ENCODE assay signal across 18 cellular contexts in the genomic region with DNA sequence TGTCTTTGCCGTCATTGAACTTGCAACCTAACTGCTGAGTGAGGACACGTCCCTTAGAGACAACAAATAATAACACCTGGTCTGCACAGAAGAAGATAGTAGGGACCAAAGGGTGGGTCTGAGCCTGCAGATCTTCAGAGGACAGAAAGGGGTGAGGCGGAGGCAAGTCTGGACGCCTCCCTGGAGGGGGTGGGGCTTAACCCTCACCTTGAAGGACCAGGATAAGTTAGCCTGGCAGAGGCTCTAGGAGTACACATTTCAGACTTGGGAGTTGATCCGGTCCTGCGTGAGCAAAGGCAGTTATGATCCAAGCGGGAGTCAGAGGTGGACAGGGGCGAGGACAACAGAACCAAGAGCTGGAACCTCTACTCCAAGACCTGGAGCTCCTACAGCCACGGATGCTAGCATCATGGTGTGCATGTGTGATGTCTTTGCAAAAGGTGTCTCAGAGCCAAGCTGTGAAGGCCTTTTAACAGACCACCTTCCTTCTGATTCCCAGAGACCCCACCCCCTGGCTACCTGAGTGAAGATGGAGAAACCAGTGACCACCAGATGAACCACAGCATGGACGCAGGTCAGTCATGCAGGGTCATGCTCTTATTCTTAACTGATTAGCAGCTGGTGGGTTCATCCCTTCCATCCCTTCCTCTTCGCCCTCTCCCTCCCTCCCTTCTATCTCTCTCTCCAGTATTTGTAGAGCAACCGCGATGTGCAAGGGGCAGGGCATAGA.
A peak's percentile ranks its signal among the peaks of the same experiment; 100 is the strongest.
DNase-seq lines count a peak whose midpoint lies in the region; ATAC-seq and TF ChIP-seq lines count a peak whose summit lies in the region.
"Had no signal": no experiment of that assay in that cellular context is flagged by ENCODE, and none has a peak within 500 bp of the region (broad histone marks: within the 10 kb centered on the region; RNA-seq: fewer than 3 reads in every experiment).

No MANE protein-coding gene starts in this region.

- H3K9me3 ChIP-seq in iPS-15b (ENCODE audit: control insufficient read depth, insufficient read depth, low read length) = no peaks in the 10 kb centered on the region
- H3K9me3 ChIP-seq: left lung, Peyer's patch had no signal

- H3K9ac ChIP-seq in iPS-15b (ENCODE audit: low read depth, low read length) = peak overlapping the region; percentile 2

- POLR2A ChIA-PET in activated CD4-positive, alpha-beta T cell treated with anti-CD3 and anti-CD28 coated beads, Interleukin-2, amount 10 ng/mL, durations not matched to agents 7 days and 5 days (lab: Charles Lee) = no interaction called here
- POLR2A ChIA-PET in activated CD4-positive, alpha-beta memory T cell treated with anti-CD3 and anti-CD28 coated beads, Interleukin-2, amount 10 ng/mL, durations not matched to agents 7 days and 5 days (lab: Charles Lee) = interaction anchor here (1.1 to 1.5 kb wide), 2 partner anchors 65 to 98 kb away, joined by 3 to 4 read pairs; no protein-coding TSS in a partner anchor

- no peak for ATAC-seq in stimulated activated effector memory CD8-positive, alpha-beta T cell treated with anti-CD3 and anti-CD28 coated beads, Interleukin-12 subunit alpha, Interleukin-12 subunit beta, amount 100 ng/mL, for 72 hours
- no peak for ATAC-seq in GM18502 (IDR thresholded peaks at IDR 0.05; ENCODE audit: poor library complexity, unreplicated experiment)
- ATAC-seq: activated CD4-positive, CD25-positive, alpha-beta regulatory T cell treated with anti-CD3 and anti-CD28 coated beads, Interleukin-2, amount 50 U/mL, for 24 hours; left lung had no signal

- no peaks in the 10 kb centered on the region for H3K27me3 Mint-ChIP-seq in activated CD4-positive, alpha-beta T cell treated with anti-CD3 and anti-CD28 coated beads, Interleukin-2, amount 10 ng/mL, durations not matched to agents 7 days and 5 days
- no peaks in the 10 kb centered on the region for H3K27me3 Mint-ChIP-seq in activated CD4-positive, alpha-beta memory T cell treated with anti-CD3 and anti-CD28 coated beads, Interleukin-2, amount 10 ng/mL, durations not matched to agents 7 days and 5 days

- H3K36me3 Mint-ChIP-seq in activated CD4-positive, alpha-beta T cell treated with anti-CD3 and anti-CD28 coated beads, Interleukin-2, amount 10 ng/mL, durations not matched to agents 7 days and 5 days (ENCODE audit: low read depth) = peaks cover 65% of the 10 kb centered on the region
- peaks cover 73% of the 10 kb centered on the region for H3K36me3 Mint-ChIP-seq in activated CD4-positive, alpha-beta memory T cell treated with anti-CD3 and anti-CD28 coated beads, Interleukin-2, amount 10 ng/mL, durations not matched to agents 7 days and 5 days (ENCODE audit: low read depth)
- peaks cover 67% of the 10 kb centered on the region for H3K36me3 Mint-ChIP-seq in stimulated activated effector memory CD8-positive, alpha-beta T cell treated with anti-CD3 and anti-CD28 coated beads, Interleukin-12 subunit alpha, Interleukin-12 subunit beta, amount 100 ng/mL, for 72 hours

- no peak overlapping the region for H3K4me3 Mint-ChIP-seq in activated CD4-positive, alpha-beta T cell treated with anti-CD3 and anti-CD28 coated beads, Interleukin-2, amount 10 ng/mL, durations not matched to agents 7 days and 5 days
- H3K4me3 Mint-ChIP-seq in activated CD4-positive, alpha-beta memory T cell treated with anti-CD3 and anti-CD28 coated beads, Interleukin-2, amount 10 ng/mL, durations not matched to agents 7 days and 5 days = no peak overlapping the region
- no peak overlapping the region for H3K4me3 Mint-ChIP-seq in stimulated activated effector memory CD8-positive, alpha-beta T cell treated with anti-CD3 and anti-CD28 coated beads, Interleukin-12 subunit alpha, Interleukin-12 subunit beta, amount 100 ng/mL, for 72 hours

- no peak for DNase-seq in activated CD4-positive, alpha-beta T cell treated with anti-CD3 and anti-CD28 coated beads, Interleukin-2, amount 10 ng/mL, durations not matched to agents 7 days and 5 days
- no peak for DNase-seq in activated CD4-positive, alpha-beta T cell treated with anti-CD3 and anti-CD28 coated beads, Interleukin-2, amount 50 U/mL, for 1 hour
- DNase-seq in activated CD4-positive, alpha-beta memory T cell treated with anti-CD3 and anti-CD28 coated beads, Interleukin-2, amount 10 ng/mL, durations not matched to agents 7 days and 5 days = no peak
- DNase-seq in stimulated activated effector memory CD8-positive, alpha-beta T cell treated with anti-CD3 and anti-CD28 coated beads, Interleukin-12 subunit alpha, Interleukin-12 subunit beta, amount 100 ng/mL, for 72 hours (ENCODE audit: low spot score in 2 of 2) = no peak
- DNase-seq in NCI-H446 treated with DMSO at 0.1 percent for 48 hours (lab: John Stamatoyannopoulos, UW) (no peak), GM13976 (ENCODE audit: low spot score) (no peak)
- DNase-seq: Calu3, glutamatergic neuron, HCEC 1CT, left lung, MM.1S, NCI-H2081, NCI-H69 had no signal

- in situ Hi-C loops in GM13976 (cut with MboI; ENCODE audit: low sequenced_read_pairs, unreplicated experiment) = no loop called here

- no peak for TF ChIP-seq CTCF in GM13976 (IDR thresholded peaks at IDR 0.05; ENCODE audit: borderline replicate concordance, control extremely low read depth, extremely low read depth, insufficient read depth, missing control alignments)

- H3K4me1 Mint-ChIP-seq in activated CD4-positive, alpha-beta T cell treated with anti-CD3 and anti-CD28 coated beads, Interleukin-2, amount 10 ng/mL, durations not matched to agents 7 days and 5 days = peaks cover 25% of the 10 kb centered on the region
- peaks cover 24% of the 10 kb centered on the region for H3K4me1 Mint-ChIP-seq in activated CD4-positive, alpha-beta memory T cell treated with anti-CD3 and anti-CD28 coated beads, Interleukin-2, amount 10 ng/mL, durations not matched to agents 7 days and 5 days
- peaks cover 57% of the 10 kb centered on the region for H3K4me1 Mint-ChIP-seq in stimulated activated effector memory CD8-positive, alpha-beta T cell treated with anti-CD3 and anti-CD28 coated beads, Interleukin-12 subunit alpha, Interleukin-12 subunit beta, amount 100 ng/mL, for 72 hours

- H3K27ac Mint-ChIP-seq in activated CD4-positive, alpha-beta T cell treated with anti-CD3 and anti-CD28 coated beads, Interleukin-2, amount 10 ng/mL, durations not matched to agents 7 days and 5 days = peak overlapping the region; percentile 38
- H3K27ac Mint-ChIP-seq in activated CD4-positive, alpha-beta memory T cell treated with anti-CD3 and anti-CD28 coated beads, Interleukin-2, amount 10 ng/mL, durations not matched to agents 7 days and 5 days = peak overlapping the region; percentile 40
- peak overlapping the region; percentile 75 for H3K27ac Mint-ChIP-seq in stimulated activated effector memory CD8-positive, alpha-beta T cell treated with anti-CD3 and anti-CD28 coated beads, Interleukin-12 subunit alpha, Interleukin-12 subunit beta, amount 100 ng/mL, for 72 hours

- peak overlapping the region; percentile 6 for H3K4me3 ChIP-seq in iPS-15b (ENCODE audit: low read depth, low read length)
- H3K4me3 ChIP-seq: left lung, Peyer's patch, smooth muscle cell had no signal

- H3K4me1 ChIP-seq in iPS-15b (ENCODE audit: control insufficient read depth, insufficient read depth, low read length) = peaks cover 21% of the 10 kb centered on the region

- H3K27me3 ChIP-seq in iPS-15b (ENCODE audit: control insufficient read depth, insufficient read depth, low read length) = no peaks in the 10 kb centered on the region
- H3K27me3 ChIP-seq: left lung, Peyer's patch had no signal

- CTCF ChIA-PET in activated CD4-positive, alpha-beta T cell treated with anti-CD3 and anti-CD28 coated beads, Interleukin-2, amount 10 ng/mL, durations not matched to agents 7 days and 5 days (lab: Charles Lee) = no interaction called here
- CTCF ChIA-PET in activated CD4-positive, alpha-beta memory T cell treated with anti-CD3 and anti-CD28 coated beads, Interleukin-2, amount 10 ng/mL, durations not matched to agents 7 days and 5 days (lab: Charles Lee) = no interaction called here

- H3K9me3 Mint-ChIP-seq in activated CD4-positive, alpha-beta T cell treated with anti-CD3 and anti-CD28 coated beads, Interleukin-2, amount 10 ng/mL, durations not matched to agents 7 days and 5 days = no peaks in the 10 kb centered on the region
- H3K9me3 Mint-ChIP-seq in activated CD4-positive, alpha-beta memory T cell treated with anti-CD3 and anti-CD28 coated beads, Interleukin-2, amount 10 ng/mL, durations not matched to agents 7 days and 5 days = no peaks in the 10 kb centered on the region
- H3K9me3 Mint-ChIP-seq in stimulated activated effector memory CD8-positive, alpha-beta T cell treated with anti-CD3 and anti-CD28 coated beads, Interleukin-12 subunit alpha, Interleukin-12 subunit beta, amount 100 ng/mL, for 72 hours = no peaks in the 10 kb centered on the region

- peaks cover 19% of the 10 kb centered on the region for H3K36me3 ChIP-seq in iPS-15b (ENCODE audit: control insufficient read depth, insufficient read depth, low read length)
